Comparison of ENCODE assay signal across 8 cellular contexts in genomic region chr11:35619754-35620640, GRCh38. TPM values are rescaled to one million over a fixed set of nuclear protein-coding genes. Genes with fewer than 3 reads are reported as not detected.
DNase-seq lines count a peak whose midpoint lies in the region; ATAC-seq and TF ChIP-seq lines count a peak whose summit lies in the region.

No MANE protein-coding gene starts in this region.

- peak; percentile 26 for ATAC-seq in HG03159 (IDR thresholded peaks at IDR 0.05; ENCODE audit: unreplicated experiment)
- no peak for ATAC-seq in T-helper 17 cell
- ATAC-seq in GM19023 (IDR thresholded peaks at IDR 0.05; ENCODE audit: unreplicated experiment), result no peak

- H4K20me1 ChIP-seq in neural cell (ENCODE audit: insufficient read depth), result no peaks in the 10 kb centered on the region

- peak; percentile 15 for TF ChIP-seq CTCF in fibroblast of the aortic adventitia (IDR thresholded peaks at IDR 0.05; ENCODE audit: insufficient read depth, low read length)
- peak; percentile 41 for TF ChIP-seq CTCF in neural cell (IDR thresholded peaks at IDR 0.05; ENCODE audit: poor library complexity, severe bottlenecking)

- H3K4me3 ChIP-seq in fibroblast of the aortic adventitia (ENCODE audit: low read depth, low read length), result peak overlapping the region; percentile 76
- H3K4me3 ChIP-seq in neural cell (ENCODE audit: low read length), result peak overlapping the region; percentile 95

- H3K4me2 ChIP-seq in neural cell (ENCODE audit: low read length), result peak overlapping the region; percentile 90

- intact Hi-C loops in activated CD4-positive, alpha-beta memory T cell treated with anti-CD3 and anti-CD28 coated beads for 36 hours (cut with micrococcal nuclease), result loop anchor here (1.0 to 10.0 kb wide), 3 partner anchors 42 to 885 kb away; partner anchors contain the start of gene TRIM44

- no peaks in the 10 kb centered on the region for H3K36me3 ChIP-seq in neural cell (ENCODE audit: insufficient read depth, low read length)

- H3K9me3 ChIP-seq in T-helper 17 cell (ENCODE audit: control insufficient read depth, low read length, poor library complexity, severe bottlenecking) (no peaks in the 10 kb centered on the region), neural cell (ENCODE audit: low read length) (no peaks in the 10 kb centered on the region)

- no peak overlapping the region for H2AFZ ChIP-seq in neural cell (ENCODE audit: low read depth, low read length)

- peaks cover 5% of the 10 kb centered on the region for H3F3A ChIP-seq in neural cell (ENCODE audit: insufficient read depth, low read length, poor library complexity, severe bottlenecking)

- no peaks in the 10 kb centered on the region for H3K27me3 ChIP-seq in neural cell (ENCODE audit: insufficient read depth, low read depth, low read length)

- POLR2A ChIA-PET in activated CD4-positive, alpha-beta memory T cell treated with anti-CD3 and anti-CD28 coated beads for 36 hours (lab: Charles Lee), result no interaction called here
- POLR2A ChIA-PET in activated CD4-positive, alpha-beta memory T cell treated with anti-CD3 and anti-CD28 coated beads, Interleukin-2, amount 10 ng/mL, durations not matched to agents 7 days and 5 days (lab: Charles Lee), result interaction anchor here (0.7 to 1.2 kb wide), 2 partner anchors 44 to 647 kb away, joined by 3 read pairs; no protein-coding TSS in a partner anchor

- peaks cover 12% of the 10 kb centered on the region for H3K4me1 Mint-ChIP-seq in activated CD4-positive, alpha-beta memory T cell treated with anti-CD3 and anti-CD28 coated beads for 36 hours (ENCODE audit: low read depth)
- peaks cover 8% of the 10 kb centered on the region for H3K4me1 Mint-ChIP-seq in activated CD4-positive, alpha-beta memory T cell treated with anti-CD3 and anti-CD28 coated beads, Interleukin-2, amount 10 ng/mL, durations not matched to agents 7 days and 5 days
- H3K4me1 Mint-ChIP-seq in T-helper 17 cell, result peaks cover 8% of the 10 kb centered on the region

- TF ChIP-seq EP300 in neural cell (conservative IDR thresholded peaks at IDR 0.05; ENCODE audit: poor library complexity, severe bottlenecking), result peak; percentile 52

- H3K27me3 Mint-ChIP-seq in activated CD4-positive, alpha-beta memory T cell treated with anti-CD3 and anti-CD28 coated beads for 36 hours, result peaks cover 53% of the 10 kb centered on the region
- H3K27me3 Mint-ChIP-seq in activated CD4-positive, alpha-beta memory T cell treated with anti-CD3 and anti-CD28 coated beads, Interleukin-2, amount 10 ng/mL, durations not matched to agents 7 days and 5 days, result peaks cover 65% of the 10 kb centered on the region
- H3K27me3 Mint-ChIP-seq in T-helper 17 cell, result peaks cover 79% of the 10 kb centered on the region

- CTCF ChIA-PET in activated CD4-positive, alpha-beta memory T cell treated with anti-CD3 and anti-CD28 coated beads for 36 hours (lab: Charles Lee), result interaction anchor here (2.2 to 3.5 kb wide), 3 partner anchors 202 to 647 kb away, joined by 6 to 19 read pairs (median 14); no protein-coding TSS in a partner anchor
- CTCF ChIA-PET in activated CD4-positive, alpha-beta memory T cell treated with anti-CD3 and anti-CD28 coated beads, Interleukin-2, amount 10 ng/mL, durations not matched to agents 7 days and 5 days (lab: Charles Lee), result interaction anchor here (0.8 to 1.3 kb wide), 3 partner anchors 202 to 646 kb away, joined by 3 to 5 read pairs (median 4); no protein-coding TSS in a partner anchor

- H3K79me2 ChIP-seq in neural cell (replicated peaks; ENCODE audit: insufficient read depth, low read length), result peaks cover 34% of the 10 kb centered on the region

- DNase-seq in activated CD4-positive, alpha-beta memory T cell treated with anti-CD3 and anti-CD28 coated beads for 36 hours, result no peak
- DNase-seq in activated CD4-positive, alpha-beta memory T cell treated with anti-CD3 and anti-CD28 coated beads, Interleukin-2, amount 10 ng/mL, durations not matched to agents 7 days and 5 days, result no peak
- DNase-seq in T-helper 17 cell, result no peak
- no peak for DNase-seq in fibroblast of the aortic adventitia (ENCODE audit: low read depth)
- DNase-seq in epidermal melanocyte (ENCODE audit: insufficient read length, low spot score), result no peak

- H3K36me3 Mint-ChIP-seq in activated CD4-positive, alpha-beta memory T cell treated with anti-CD3 and anti-CD28 coated beads for 36 hours, result no peaks in the 10 kb centered on the region
- H3K36me3 Mint-ChIP-seq in activated CD4-positive, alpha-beta memory T cell treated with anti-CD3 and anti-CD28 coated beads, Interleukin-2, amount 10 ng/mL, durations not matched to agents 7 days and 5 days (ENCODE audit: low read depth), result no peaks in the 10 kb centered on the region
- H3K36me3 Mint-ChIP-seq in T-helper 17 cell (ENCODE audit: low read depth), result peaks cover 2% of the 10 kb centered on the region

- H3K9me2 ChIP-seq in neural cell (ENCODE audit: insufficient read depth, low read length), result no peaks in the 10 kb centered on the region

- H3K27ac ChIP-seq in neural cell (ENCODE audit: low read length), result peak overlapping the region; percentile 99

- peak overlapping the region; percentile 99 for H3K9ac ChIP-seq in neural cell (ENCODE audit: low read length)

- peak overlapping the region; percentile 49 for H3K4me3 Mint-ChIP-seq in activated CD4-positive, alpha-beta memory T cell treated with anti-CD3 and anti-CD28 coated beads for 36 hours
- H3K4me3 Mint-ChIP-seq in activated CD4-positive, alpha-beta memory T cell treated with anti-CD3 and anti-CD28 coated beads, Interleukin-2, amount 10 ng/mL, durations not matched to agents 7 days and 5 days, result no peak overlapping the region
- peak overlapping the region; percentile 68 for H3K4me3 Mint-ChIP-seq in T-helper 17 cell

- no peak overlapping the region for H3K27ac Mint-ChIP-seq in activated CD4-positive, alpha-beta memory T cell treated with anti-CD3 and anti-CD28 coated beads for 36 hours
- H3K27ac Mint-ChIP-seq in activated CD4-positive, alpha-beta memory T cell treated with anti-CD3 and anti-CD28 coated beads, Interleukin-2, amount 10 ng/mL, durations not matched to agents 7 days and 5 days, result no peak overlapping the region
- H3K27ac Mint-ChIP-seq in T-helper 17 cell, result no peak overlapping the region

- peak; percentile 51 for TF ChIP-seq RAD21 in neural cell (conservative IDR thresholded peaks at IDR 0.05)

- no peaks in the 10 kb centered on the region for H3K9me3 Mint-ChIP-seq in activated CD4-positive, alpha-beta memory T cell treated with anti-CD3 and anti-CD28 coated beads for 36 hours
- no peaks in the 10 kb centered on the region for H3K9me3 Mint-ChIP-seq in activated CD4-positive, alpha-beta memory T cell treated with anti-CD3 and anti-CD28 coated beads, Interleukin-2, amount 10 ng/mL, durations not matched to agents 7 days and 5 days

TF ChIP-seq in neural cell, 6 proteins besides CTCF, POLR2A, EP300 and RAD21:
- TF ChIP-seq MXI1 (conservative IDR thresholded peaks at IDR 0.05; ENCODE audit: poor library complexity, severe bottlenecking), result no peak
- TF ChIP-seq TAF1 (IDR thresholded peaks at IDR 0.05; ENCODE audit: low read depth), result peak; percentile 78
- no peak for TF ChIP-seq EZH2 (IDR thresholded peaks at IDR 0.05; ENCODE audit: borderline replicate concordance, insufficient read depth, low read length, poor library complexity, severe bottlenecking)
- peak; percentile 53 for TF ChIP-seq SMC3 (conservative IDR thresholded peaks at IDR 0.05; ENCODE audit: poor library complexity)
- TF ChIP-seq POLR2AphosphoS5 (IDR thresholded peaks at IDR 0.05), result peak; percentile 96
- peak; percentile 68 for TF ChIP-seq REST (IDR thresholded peaks at IDR 0.05; ENCODE audit: borderline replicate concordance)

RNA-seq across cellular contexts. Expression of gene FJX1, which starts 1.7 kb away (rescaled TPM):
- total RNA-seq in activated CD4-positive, alpha-beta memory T cell treated with anti-CD3 and anti-CD28 coated beads for 36 hours, result under 1 TPM; 0.46 to 0.62 TPM
- total RNA-seq in activated CD4-positive, alpha-beta memory T cell treated with anti-CD3 and anti-CD28 coated beads, Interleukin-2, amount 10 ng/mL, durations not matched to agents 7 days and 5 days, result under 1 TPM in 1 of 2 experiments, not detected in 1; 0.08 TPM
- total RNA-seq in T-helper 17 cell (not detected), fibroblast of the aortic adventitia (ENCODE audit: low replicate concordance) (8.3 and 78.2 TPM in 2 replicates)
- 56.3 and 60.5 TPM in 2 replicates for polyA plus RNA-seq in neural cell
- polyA minus RNA-seq in neural cell, result 76.6 and 96.9 TPM in 2 replicates

RNA-seq across cellular contexts. Expression of gene TRIM44, which starts 42.6 kb away (rescaled TPM):
- 10 to 100 TPM; 27.3 to 30.0 TPM for total RNA-seq in activated CD4-positive, alpha-beta memory T cell treated with anti-CD3 and anti-CD28 coated beads for 36 hours
- total RNA-seq in activated CD4-positive, alpha-beta memory T cell treated with anti-CD3 and anti-CD28 coated beads, Interleukin-2, amount 10 ng/mL, durations not matched to agents 7 days and 5 days, result 10 to 100 TPM; 17.7 to 20.8 TPM
- total RNA-seq in T-helper 17 cell (10 to 100 TPM; 28.9 to 41.2 TPM), fibroblast of the aortic adventitia (ENCODE audit: low replicate concordance) (42.1 and 52.7 TPM in 2 replicates)
- 14.9 and 17.1 TPM in 2 replicates for polyA plus RNA-seq in neural cell
- polyA minus RNA-seq in neural cell, result 21.4 and 26.7 TPM in 2 replicates
